12 cellular contexts compared by ENCODE assay signal in genomic region chr13:66659291-66660012, GRCh38.
DNase-seq lines count a peak whose midpoint lies in the region; ATAC-seq and TF ChIP-seq lines count a peak whose summit lies in the region.
"Had no signal": no experiment of that assay in that cellular context is flagged by ENCODE, and none has a peak within 500 bp of the region (broad histone marks: within the 10 kb centered on the region; RNA-seq: fewer than 3 reads in every experiment).

No MANE protein-coding gene starts in this region.

- H3K4me1 ChIP-seq in HCT116 (ENCODE audit: control insufficient read depth in 1 of 2, insufficient read depth in 2 of 2, low read length in 2 of 2) = peaks cover 6 to 26% of the 10 kb centered on the region in 2 experiments

- no peaks in the 10 kb centered on the region for H3K9me3 ChIP-seq in HCT116 (ENCODE audit: control insufficient read depth in 1 of 2, insufficient read depth in 1 of 2, low read depth in 1 of 2, low read length in 2 of 2)
- H3K9me3 ChIP-seq: spleen, tibial nerve had no signal

- TF ChIP-seq CTCF in HCT116 (IDR thresholded peaks at IDR 0.05 in 2 of 3, conservative IDR thresholded peaks at IDR 0.05 in 1 of 3; ENCODE audit: borderline replicate concordance in 1 of 3, insufficient read depth in 1 of 3, low read depth in 2 of 3, low read length in 2 of 3) (no peak), RWPE1 (conservative IDR thresholded peaks at IDR 0.05; ENCODE audit: low read depth) (no peak)

- peak overlapping the region; percentile 91 for H3K27ac Mint-ChIP-seq in memory B cell

- peaks cover 1% of the 10 kb centered on the region for H3K9me3 Mint-ChIP-seq in memory B cell

- TF ChIP-seq RAD21 in HCT116 (IDR thresholded peaks at IDR 0.05; ENCODE audit: low read depth) = no peak

- H3K27me3 Mint-ChIP-seq in memory B cell = no peaks in the 10 kb centered on the region

- H2AFZ ChIP-seq in HCT116 (ENCODE audit: low read depth, low read length, poor library complexity, severe bottlenecking) = peak overlapping the region; percentile 99

- H3K4me1 Mint-ChIP-seq in memory B cell = peaks cover 7% of the 10 kb centered on the region

- peak overlapping the region; percentile 12 to 44 for H3K4me3 ChIP-seq in HCT116 (replicated peaks in 1 of 2; ENCODE audit: low read depth in 1 of 2, low read length in 2 of 2)
- H3K4me3 ChIP-seq: tibial nerve had no signal

- H3K9ac ChIP-seq in HCT116 (ENCODE audit: low read length) = peak overlapping the region; percentile 9; the same call in 1 of the 2 replicates

- H3K27me3 ChIP-seq in HCT116 (ENCODE audit: insufficient read depth, low read length) = no peaks in the 10 kb centered on the region
- H3K27me3 ChIP-seq: spleen, tibial nerve had no signal

- DNase-seq in HCT116 (ENCODE audit: low read depth, low spot score) (no peak), memory B cell (ENCODE audit: low spot score in 2 of 2) (no peak), GM19238 (ENCODE audit: insufficient read length, low spot score) (no peak), NCI-H128 (lab: John Stamatoyannopoulos, UW; ENCODE audit: unreplicated experiment) (no peak), RWPE1 (ENCODE audit: low spot score) (no peak)
- DNase-seq: aorta, NCI-H1105 treated with DMSO at 0.1 percent for 48 hours, spleen had no signal

- H4K20me1 ChIP-seq in HCT116 (ENCODE audit: insufficient read depth) = no peaks in the 10 kb centered on the region

- ATAC-seq in GM18868 (IDR thresholded peaks at IDR 0.05; ENCODE audit: unreplicated experiment) = peak; percentile 57
- ATAC-seq in HCT116 = peak; percentile 59
- peak; percentile 28 for ATAC-seq in HG03575 (IDR thresholded peaks at IDR 0.05; ENCODE audit: extremely low read depth, insufficient number of reproducible peaks, low FRiP score, unreplicated experiment)
- ATAC-seq in memory B cell (ENCODE audit: low read depth) = peak; percentile 68
- ATAC-seq in GM19455 (IDR thresholded peaks at IDR 0.05; ENCODE audit: unreplicated experiment) = no peak

- no peaks in the 10 kb centered on the region for H3K36me3 Mint-ChIP-seq in memory B cell

- no peak for TF ChIP-seq POLR2A in HCT116 (IDR thresholded peaks at IDR 0.05; ENCODE audit: borderline replicate concordance, extremely low read depth, insufficient read depth, insufficient read length)

- POLR2A ChIA-PET in HCT116 (lab: Charles Lee) = no interaction called here
- POLR2A ChIA-PET in RWPE1 (lab: Yijun Ruan, JAX; ENCODE audit: low non-redundant PET) = no interaction called here

- CTCF ChIA-PET in HCT116 (lab: Charles Lee) (interaction anchor here (1.1 kb wide), 1 partner anchor 41 kb away, joined by 4 read pairs; no protein-coding TSS in a partner anchor), RWPE1 (lab: Yijun Ruan, JAX) (interaction anchor here (0.6 kb wide), 1 partner anchor 41 kb away, joined by 3 read pairs; no protein-coding TSS in a partner anchor)

- BruUV-seq in HCT116 (replicated peaks; lab: Mats Ljungman, UMichigan) = no TSS peak

- H3K4me3 Mint-ChIP-seq in memory B cell = peak overlapping the region; percentile 73

- RAD21 ChIA-PET in HCT116 (lab: Charles Lee; ENCODE audit: low non-redundant PET in 1 of 2, low total read pairs in 2 of 2, uncharacterized antibody in 2 of 2, unreplicated experiment in 2 of 2) = no interaction called here

- H3K4me2 ChIP-seq in HCT116 (ENCODE audit: low read length) = peak overlapping the region; percentile 73

- intact Hi-C loops in HCT116 (cut with micrococcal nuclease) = no loop called here

- H3K36me3 ChIP-seq in HCT116 (ENCODE audit: control insufficient read depth in 1 of 2, insufficient read depth in 2 of 2, low read length in 2 of 2) = no peaks in the 10 kb centered on the region
- H3K36me3 ChIP-seq: spleen, tibial nerve had no signal

- H3K9me2 ChIP-seq in HCT116 (ENCODE audit: insufficient read depth) = no peaks in the 10 kb centered on the region

- H3K79me2 ChIP-seq in HCT116 (ENCODE audit: insufficient read depth, low read length) = no peaks in the 10 kb centered on the region

- H3K27ac ChIP-seq in HCT116 (ENCODE audit: low read depth, low read length) (no peak overlapping the region), RWPE1 (no peak overlapping the region)
- H3K27ac ChIP-seq: tibial nerve had no signal

TF ChIP-seq in HCT116, 20 proteins besides CTCF, POLR2A, EP300 and RAD21:
- TF ChIP-seq MAX (IDR thresholded peaks at IDR 0.05) (no peak), ATF3 (IDR thresholded peaks at IDR 0.05) (no peak), ZFX (IDR thresholded peaks at IDR 0.05) (no peak), EZH2phosphoT487 (IDR thresholded peaks at IDR 0.05; ENCODE audit: borderline replicate concordance) (no peak), ZBTB33 (IDR thresholded peaks at IDR 0.05; ENCODE audit: extremely low read depth, insufficient replicate concordance, low read length) (no peak), ELF1 (IDR thresholded peaks at IDR 0.05; ENCODE audit: borderline replicate concordance, low read depth) (no peak), REST (IDR thresholded peaks at IDR 0.05; ENCODE audit: low read depth) (no peak), SP1 (IDR thresholded peaks at IDR 0.05; ENCODE audit: low read depth) (no peak), SRF (IDR thresholded peaks at IDR 0.05; ENCODE audit: low read depth) (no peak)
